ENCODE assay signal across 18 cellular contexts in genomic region chr9:16611969-16612368, GRCh38.
"Had no signal": no experiment of that assay in that cellular context is flagged by ENCODE, and none has a peak within 500 bp of the region (broad histone marks: within the 10 kb centered on the region; RNA-seq: fewer than 3 reads in every experiment).

No MANE protein-coding gene starts in this region.

- H3K36me3 Mint-ChIP-seq: activated naive CD8-positive, alpha-beta T cell; immature natural killer cell; naive thymus-derived CD8-positive, alpha-beta T cell; stimulated activated effector memory CD8-positive, alpha-beta T cell treated with anti-CD3 and anti-CD28 coated beads, Interleukin-12 subunit alpha, Interleukin-12 subunit beta, amount 100 ng/mL, for 72 hours had no signal

- H3K27ac Mint-ChIP-seq: activated naive CD8-positive, alpha-beta T cell; immature natural killer cell; naive thymus-derived CD8-positive, alpha-beta T cell; stimulated activated effector memory CD8-positive, alpha-beta T cell treated with anti-CD3 and anti-CD28 coated beads, Interleukin-12 subunit alpha, Interleukin-12 subunit beta, amount 100 ng/mL, for 72 hours had no signal

- H3K9me3 ChIP-seq: esophagus squamous epithelium, mucosa of descending colon, neutrophil, thyroid gland, vagina had no signal

- H3K4me3 ChIP-seq: esophagus squamous epithelium, mucosa of descending colon, thyroid gland, vagina had no signal

- ATAC-seq: activated T-cell treated with anti-CD3 and anti-CD28 coated beads, Interleukin-2, amount 50 U/mL, for 4 hours; left colon; mucosa of descending colon; naive thymus-derived CD8-positive, alpha-beta T cell; stimulated activated effector memory CD8-positive, alpha-beta T cell treated with anti-CD3 and anti-CD28 coated beads, Interleukin-12 subunit alpha, Interleukin-12 subunit beta, amount 100 ng/mL, for 72 hours had no signal

- H3K27me3 Mint-ChIP-seq: activated naive CD8-positive, alpha-beta T cell had no signal

- H3K36me3 ChIP-seq: esophagus squamous epithelium, neutrophil, thyroid gland, vagina had no signal

- H3K9me3 Mint-ChIP-seq: immature natural killer cell had no signal

- H3K4me1 Mint-ChIP-seq: naive thymus-derived CD8-positive, alpha-beta T cell; stimulated activated effector memory CD8-positive, alpha-beta T cell treated with anti-CD3 and anti-CD28 coated beads, Interleukin-12 subunit alpha, Interleukin-12 subunit beta, amount 100 ng/mL, for 72 hours had no signal

- DNase-seq: activated CD4-positive, alpha-beta T cell treated with anti-CD3 and anti-CD28 coated beads for 1 hour; activated CD4-positive, alpha-beta T cell treated with anti-CD3 and anti-CD28 coated beads, Interleukin-2, amount 50 U/mL, for 48 hours; activated gamma-delta T cell; activated T-cell treated with anti-CD3 and anti-CD28 coated beads, Interleukin-2, amount 50 U/mL, for 4 hours; aorta; esophagus squamous epithelium; immature natural killer cell; left colon; mammary epithelial cell; mucosa of descending colon; naive thymus-derived CD8-positive, alpha-beta T cell; small intestine; T1000 had no signal

- H3K4me3 Mint-ChIP-seq: activated naive CD8-positive, alpha-beta T cell; activated T-cell treated with anti-CD3 and anti-CD28 coated beads, Interleukin-2, amount 50 U/mL, for 4 hours; immature natural killer cell; naive thymus-derived CD8-positive, alpha-beta T cell; stimulated activated effector memory CD8-positive, alpha-beta T cell treated with anti-CD3 and anti-CD28 coated beads, Interleukin-12 subunit alpha, Interleukin-12 subunit beta, amount 100 ng/mL, for 72 hours had no signal

- H3K4me1 ChIP-seq: vagina had no signal

- H3K27me3 ChIP-seq: esophagus squamous epithelium, neutrophil, thyroid gland, vagina had no signal
